Comparison of ENCODE assay signal across 1 cellular context in genomic region chr1:218353656-218354055, GRCh38.
TF ChIP-seq lines count a peak whose summit lies in the region.

No MANE protein-coding gene starts in this region.

TF ChIP-seq in HCT116, 20 proteins besides CTCF, POLR2A, EP300 and RAD21 (continued from another document):
- TF ChIP-seq MAX (IDR thresholded peaks at IDR 0.05), result no peak
- TF ChIP-seq REST (IDR thresholded peaks at IDR 0.05; ENCODE audit: low read depth), result no peak
- no peak for TF ChIP-seq EZH2phosphoT487 (IDR thresholded peaks at IDR 0.05; ENCODE audit: borderline replicate concordance)
- TF ChIP-seq JUND (IDR thresholded peaks at IDR 0.05), result no peak
- TF ChIP-seq ELF1 (IDR thresholded peaks at IDR 0.05; ENCODE audit: borderline replicate concordance, low read depth), result no peak
- TF ChIP-seq YY1 (IDR thresholded peaks at IDR 0.05; ENCODE audit: extremely low read depth, insufficient replicate concordance, low read depth, low read length), result no peak
- TF ChIP-seq SP1 (IDR thresholded peaks at IDR 0.05; ENCODE audit: low read depth), result no peak
- TF ChIP-seq SIN3A (IDR thresholded peaks at IDR 0.05; ENCODE audit: low read depth), result no peak
- no peak for TF ChIP-seq ZNF274 (IDR thresholded peaks at IDR 0.05; ENCODE audit: low read depth, low read length)
- no peak for TF ChIP-seq ZFX (IDR thresholded peaks at IDR 0.05)
- no peak for TF ChIP-seq ATF3 (IDR thresholded peaks at IDR 0.05)
- TF ChIP-seq ZBTB33 (IDR thresholded peaks at IDR 0.05; ENCODE audit: extremely low read depth, insufficient replicate concordance, low read length), result no peak
- no peak for TF ChIP-seq EZH2 (IDR thresholded peaks at IDR 0.05)
- no peak for TF ChIP-seq EGR1 (IDR thresholded peaks at IDR 0.05; ENCODE audit: low read depth)
- TF ChIP-seq FOSL1 (IDR thresholded peaks at IDR 0.05; ENCODE audit: low read depth), result no peak
